Comparison of ENCODE assay signal across 1 cellular context in the genomic region with DNA sequence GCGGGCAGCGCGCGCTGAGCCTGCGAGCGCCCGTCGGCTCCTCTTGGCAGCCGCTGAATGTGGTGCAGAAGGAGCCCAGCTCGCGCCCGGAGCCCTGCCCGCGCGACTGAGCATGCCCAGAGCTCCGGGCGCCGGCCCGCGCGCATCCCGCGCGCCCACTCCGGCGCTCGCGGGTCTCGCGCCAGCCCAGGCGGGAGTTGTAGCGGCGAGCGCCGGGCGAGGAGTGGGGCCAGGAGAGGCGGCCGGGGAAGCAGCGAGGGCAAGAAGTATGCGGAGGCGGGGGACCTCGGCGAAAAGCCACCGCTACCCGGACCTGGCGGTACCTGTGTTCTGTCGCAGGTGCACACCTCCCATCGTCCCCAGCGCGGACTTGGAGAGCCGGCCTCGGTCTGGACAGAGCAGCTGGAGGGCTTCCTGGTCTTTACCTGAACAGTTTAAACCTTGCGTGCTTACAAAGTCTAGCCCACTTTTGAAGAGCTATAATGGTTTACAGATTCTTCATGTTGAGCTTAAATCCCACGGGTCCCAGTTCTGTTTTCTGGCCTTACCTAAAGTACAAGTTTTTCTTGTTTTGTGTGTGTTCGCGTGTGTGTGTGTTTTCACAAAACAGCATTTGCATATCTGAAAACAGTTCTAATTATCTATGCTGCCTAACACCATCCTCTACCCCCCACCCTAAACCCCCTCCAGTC.
TF ChIP-seq lines count a peak whose summit lies in the region.

DDAH1 (minus strand) TSS at position 61 of the 692 bp plus-strand sequence. CDS start 114 bp downstream, outside the sequence.

TF ChIP-seq in GM23338, 12 proteins besides CTCF, POLR2A, EP300 and RAD21 (continued from another document):
- no peak for TF ChIP-seq ZNF462 (CRISPR knock-in tag; IDR thresholded peaks at IDR 0.05)
- TF ChIP-seq EZH2phosphoT487 (IDR thresholded peaks at IDR 0.05; ENCODE audit: unreplicated experiment), result no peak
- TF ChIP-seq NANOG (IDR thresholded peaks at IDR 0.05; ENCODE audit: borderline replicate concordance), result no peak
- TF ChIP-seq, protein P1, sequence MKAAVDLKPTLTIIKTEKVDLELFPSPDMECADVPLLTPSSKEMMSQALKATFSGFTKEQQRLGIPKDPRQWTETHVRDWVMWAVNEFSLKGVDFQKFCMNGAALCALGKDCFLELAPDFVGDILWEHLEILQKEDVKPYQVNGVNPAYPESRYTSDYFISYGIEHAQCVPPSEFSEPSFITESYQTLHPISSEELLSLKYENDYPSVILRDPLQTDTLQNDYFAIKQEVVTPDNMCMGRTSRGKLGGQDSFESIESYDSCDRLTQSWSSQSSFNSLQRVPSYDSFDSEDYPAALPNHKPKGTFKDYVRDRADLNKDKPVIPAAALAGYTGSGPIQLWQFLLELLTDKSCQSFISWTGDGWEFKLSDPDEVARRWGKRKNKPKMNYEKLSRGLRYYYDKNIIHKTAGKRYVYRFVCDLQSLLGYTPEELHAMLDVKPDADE (IDR thresholded peaks at IDR 0.05), result no peak
